In genomic region chr3:73723596-73723995, GRCh38 we compare ENCODE assay signal across 29 cellular contexts.
"Had no signal": no experiment of that assay in that cellular context is flagged by ENCODE, and none has a peak within 500 bp of the region (broad histone marks: within the 10 kb centered on the region; RNA-seq: fewer than 3 reads in every experiment).

No MANE protein-coding gene starts in this region.

- H3K9ac ChIP-seq: neural progenitor cell, parathyroid adenoma had no signal

- ATAC-seq: natural killer cell; psoas muscle; right cardiac atrium; right lobe of liver; stimulated activated memory B cell treated with anti-CD40 and anti-IgM and Interleukin-4, amounts not matched to agents 10 μg/mL and 1 μg/mL and 100 μg/mL, for 72 hours; stimulated activated naive CD8-positive, alpha-beta T cell treated with anti-CD3 and anti-CD28 coated beads, Interleukin-15, amount 100 ng/mL, for 72 hours; stimulated activated naive CD8-positive, alpha-beta T cell treated with anti-CD3 and anti-CD28 coated beads, Interleukin-15, Interleukin-2, amounts not matched to agents 100 U/mL and 50 U/mL, for 24 hours; upper lobe of right lung had no signal

- H3K27me3 ChIP-seq: neural progenitor cell, ovary, right lobe of liver, sigmoid colon, spleen, suprapubic skin, testis, tibial artery, transverse colon, upper lobe of right lung, uterus had no signal

- H3K36me3 ChIP-seq: neural progenitor cell, ovary, right lobe of liver, sigmoid colon, spleen, suprapubic skin, tibial artery, transverse colon, upper lobe of right lung, uterus had no signal

- H3K27ac ChIP-seq: neural progenitor cell, ovary, parathyroid adenoma, psoas muscle, right lobe of liver, sigmoid colon, skin epidermis, spleen, suprapubic skin, testis, tibial artery, transverse colon, upper lobe of right lung, uterus had no signal

- H3K4me1 ChIP-seq: parathyroid adenoma, right lobe of liver, testis had no signal

- H3K4me2 ChIP-seq: neural progenitor cell, smooth muscle cell had no signal

- H3K9me3 ChIP-seq: ovary, psoas muscle, right lobe of liver, sigmoid colon, suprapubic skin, testis, tibial artery, transverse colon, upper lobe of right lung, uterus had no signal

- H2AFZ ChIP-seq: neural progenitor cell, parathyroid adenoma had no signal

- H3K4me3 ChIP-seq: neural progenitor cell, ovary, psoas muscle, right lobe of liver, sigmoid colon, skin epidermis, smooth muscle cell, spleen, suprapubic skin, testis, tibial artery, transverse colon, upper lobe of right lung, uterus had no signal

- DNase-seq: natural killer cell; occipital lobe; ovary; posterior cingulate gyrus; psoas muscle; right cardiac atrium; right lobe of liver; sigmoid colon; spleen; stimulated activated CD4-positive, alpha-beta T cell treated with anti-CD3 and anti-CD28 coated beads, Interleukin-12 subunit alpha, Interleukin-12 subunit beta, amount 100 ng/mL, for 4 hours; stimulated activated CD4-positive, alpha-beta T cell treated with anti-CD3 and anti-CD28 coated beads, Interleukin-1b, Interleukin-23, amount 100 ng/mL, for 48 hours; stimulated activated CD4-positive, alpha-beta T cell treated with anti-CD3 and anti-CD28 coated beads, Interleukin-4, amount 100 ng/mL, for 1 hour; stimulated activated CD4-positive, alpha-beta T cell treated with anti-CD3 and anti-CD28 coated beads, Interleukin-4, amount 100 ng/mL, for 4 hours; stimulated activated CD8-positive, alpha-beta memory T cell treated with anti-CD3 and anti-CD28 coated beads, Interleukin-4, amount 100 ng/mL, for 48 hours; stimulated activated naive CD4-positive, alpha-beta T cell; stimulated activated naive CD8-positive, alpha-beta T cell treated with anti-CD3 and anti-CD28 coated beads, Interleukin-15, amount 100 ng/mL, for 72 hours; stimulated activated naive CD8-positive, alpha-beta T cell treated with anti-CD3 and anti-CD28 coated beads, Interleukin-15, Interleukin-2, amounts not matched to agents 100 U/mL and 50 U/mL, for 24 hours; substantia nigra; testis; tibial artery; transverse colon; upper lobe of right lung; uterus had no signal
